Comparison of ENCODE assay signal across 29 cellular contexts in the genomic region with DNA sequence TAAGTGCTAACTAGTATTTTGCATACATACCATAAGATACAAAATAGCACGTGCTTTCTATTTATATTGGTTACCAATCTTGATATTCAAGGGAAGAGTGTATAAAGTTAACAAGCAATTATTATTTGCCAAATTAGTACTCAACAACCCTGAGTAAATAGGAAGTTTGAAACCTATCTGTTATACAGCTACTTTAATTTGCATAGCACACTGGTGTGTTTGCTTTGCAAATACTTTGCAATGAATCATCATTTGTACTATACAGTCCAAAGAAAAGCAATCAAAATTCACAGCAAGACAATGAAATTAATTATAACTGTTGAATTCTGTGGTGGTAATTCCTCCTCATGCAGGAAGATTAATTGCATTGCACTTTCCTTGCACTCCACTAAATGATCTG.
DNase-seq lines count a peak whose midpoint lies in the region; ATAC-seq and TF ChIP-seq lines count a peak whose summit lies in the region.
"Had no signal": no experiment of that assay in that cellular context is flagged by ENCODE, and none has a peak within 500 bp of the region (broad histone marks: within the 10 kb centered on the region; RNA-seq: fewer than 3 reads in every experiment).

No MANE protein-coding gene starts in this region.

- H3K4me3 ChIP-seq in LNCaP clone FGC (ENCODE audit: low read depth, low read length) (no peak overlapping the region), left lung (no peak overlapping the region)
- H3K4me3 ChIP-seq: A549, colonic mucosa, psoas muscle, thoracic aorta, vagina had no signal

- TF ChIP-seq CTCF in LNCaP clone FGC (IDR thresholded peaks at IDR 0.05; ENCODE audit: control insufficient read depth, extremely low read depth, insufficient read depth) (no peak), left lung (IDR thresholded peaks at IDR 0.05) (no peak)

- no peaks in the 10 kb centered on the region for H3K9me3 ChIP-seq in left lung
- H3K9me3 ChIP-seq: A549, colonic mucosa, psoas muscle, thoracic aorta, vagina had no signal

- H3K36me3 ChIP-seq in left lung = no peaks in the 10 kb centered on the region
- H3K36me3 ChIP-seq: colonic mucosa, thoracic aorta, vagina had no signal

- no peak overlapping the region for H3K27ac ChIP-seq in left lung
- H3K27ac ChIP-seq: A549, colonic mucosa, psoas muscle, thoracic aorta, vagina had no signal

- H3K27me3 ChIP-seq in left lung = no peaks in the 10 kb centered on the region
- H3K27me3 ChIP-seq: colonic mucosa, vagina had no signal

- no peaks in the 10 kb centered on the region for H3K4me1 ChIP-seq in left lung
- H3K4me1 ChIP-seq: A549, colonic mucosa, psoas muscle, vagina had no signal

- DNase-seq in NCI-H2081 (lab: John Stamatoyannopoulos, UW) = peak; percentile 6 to 62
- DNase-seq in NCI-H2081 treated with DMSO at 0.1 percent for 48 hours (lab: John Stamatoyannopoulos, UW) = no peak
- peak; percentile 70 for DNase-seq in LNCaP clone FGC (ENCODE audit: low read depth)
- DNase-seq in NCI-H774 (lab: John Stamatoyannopoulos, UW) = peak; percentile 49
- DNase-seq in left lung = no peak
- no peak for DNase-seq in epidermal melanocyte (ENCODE audit: insufficient read length, low spot score)
- DNase-seq: activated CD4-positive, alpha-beta T cell treated with anti-CD3 and anti-CD28 coated beads, Interleukin-2, amount 50 U/mL, for 48 hours; activated CD4-positive, CD25-positive, alpha-beta regulatory T cell; activated naive CD4-positive, alpha-beta T cell treated with anti-CD3 and anti-CD28 coated beads for 36 hours; AML-193; amniotic stem cell; CD4-positive, alpha-beta T cell; colonic mucosa; DMS 273 treated with DMSO at 0.1 percent for 48 hours; effector CD8-positive, alpha-beta T cell; erythroblast; glutamatergic neuron; H7; naive thymus-derived CD8-positive, alpha-beta T cell; NCI-H187 treated with DMSO at 0.1 percent for 48 hours; NCI-H226; occipital lobe; psoas muscle; T-helper 1 cell had no signal

- intact Hi-C loops in left lung (cut with DNase I) = no loop called here

- ATAC-seq in left lung (peak; percentile 30), GM21825 (IDR thresholded peaks at IDR 0.05; ENCODE audit: unreplicated experiment) (no peak), HG03457 (IDR thresholded peaks at IDR 0.05; ENCODE audit: unreplicated experiment) (no peak)
- ATAC-seq: A549; naive thymus-derived CD8-positive, alpha-beta T cell; psoas muscle had no signal

Comparison
In these comparisons a context has a peak if more than half of its experiments do, and no peak if none do; other contexts are left out.
1. DNase-seq: peak in NCI-H2081 (2 of 2), LNCaP clone FGC (single experiment) and NCI-H774 (single experiment); none in NCI-H2081 treated with DMSO at 0.1 percent for 48 hours (single experiment), left lung (0 of 2) and epidermal melanocyte (single experiment).